In the genomic region with DNA sequence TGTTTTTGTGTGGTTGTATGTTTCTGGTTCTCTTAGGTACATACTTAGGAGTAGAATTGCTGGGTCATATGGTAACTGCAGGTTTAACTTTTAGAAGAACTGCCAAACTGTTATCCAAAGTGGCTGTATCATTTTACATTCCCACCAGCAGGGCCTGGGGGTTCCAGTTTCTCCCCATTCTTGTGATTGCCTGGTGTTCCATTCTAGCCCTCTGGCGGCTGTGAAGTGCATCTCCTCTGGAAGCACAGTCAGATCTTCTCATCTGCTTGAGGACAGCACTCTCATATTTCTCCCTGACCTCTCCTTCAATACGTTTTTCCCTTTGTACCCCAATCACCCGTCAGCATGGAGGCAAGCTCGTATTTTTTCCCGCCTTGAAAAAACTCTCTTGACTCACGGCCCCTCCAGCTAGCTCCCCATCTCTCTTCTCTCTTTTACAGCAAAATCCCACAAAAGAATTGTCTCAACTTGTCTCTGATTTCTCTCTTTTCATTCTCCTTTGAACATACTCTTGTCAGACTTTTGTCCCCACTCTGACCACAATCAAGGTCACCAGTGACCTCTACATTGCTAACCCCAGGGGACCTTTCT, we compare ENCODE assay signal across 1 cellular context.
A peak's percentile ranks its signal among the peaks of the same experiment; 100 is the strongest.
TF ChIP-seq lines count a peak whose summit lies in the region.

No MANE protein-coding gene starts in this region.

TF ChIP-seq in K562, 482 proteins besides CTCF, POLR2A, EP300 and RAD21 (continued from another document):
- 0 out of 2 replicates have a peak, but pooled peaks have one; percentile 8 for TF ChIP-seq NKRF (IDR thresholded peaks at IDR 0.05; ENCODE audit: borderline replicate concordance)
- TF ChIP-seq RCOR1 (IDR thresholded peaks at IDR 0.05; ENCODE audit: borderline replicate concordance in 1 of 2, low read depth in 2 of 2, low read length in 2 of 2) = no peak
- TF ChIP-seq ARID3A (IDR thresholded peaks at IDR 0.05; ENCODE audit: borderline replicate concordance, low read depth, low read length) = no peak
- TF ChIP-seq CBX3 (IDR thresholded peaks at IDR 0.05; ENCODE audit: borderline replicate concordance in 1 of 2, low read length in 2 of 2) = peak in 1 of 2 experiments; percentile 39; a peak in 1 of 3 replicates
- TF ChIP-seq, protein P1, sequence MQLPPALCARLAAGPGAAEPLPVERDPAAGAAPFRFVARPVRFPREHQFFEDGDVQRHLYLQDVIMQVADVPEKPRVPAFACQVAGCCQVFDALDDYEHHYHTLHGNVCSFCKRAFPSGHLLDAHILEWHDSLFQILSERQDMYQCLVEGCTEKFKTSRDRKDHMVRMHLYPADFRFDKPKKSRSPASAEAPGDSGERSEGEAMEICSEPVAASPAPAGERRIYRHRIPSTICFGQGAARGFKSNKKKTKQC (CRISPR knock-in tag; IDR thresholded peaks at IDR 0.05) = no peak
- peak; percentile 62 to 97; a peak in 3 of 4 replicates for TF ChIP-seq TEAD1 (CRISPR knock-in tag; IDR thresholded peaks at IDR 0.05)
- no peak for TF ChIP-seq NFIX (CRISPR knock-in tag; IDR thresholded peaks at IDR 0.05; ENCODE audit: low read depth)
- peak; percentile 65 for TF ChIP-seq CTCFL (IDR thresholded peaks at IDR 0.05; ENCODE audit: borderline replicate concordance, insufficient read depth, low read depth, low read length, poor library complexity, severe bottlenecking)
- TF ChIP-seq SMC3 (conservative IDR thresholded peaks at IDR 0.05; ENCODE audit: insufficient read depth, low read depth, low read length) = peak; percentile 50; the same call in 1 of the 2 replicates
- TF ChIP-seq OTX1 (CRISPR knock-in tag; IDR thresholded peaks at IDR 0.05) = peak; percentile 47; the same call in 1 of the 2 replicates
- TF ChIP-seq BHLHE40 (IDR thresholded peaks at IDR 0.05; ENCODE audit: low read length) = 0 out of 2 replicates have a peak, but pooled peaks have one; percentile 4
- no peak for TF ChIP-seq ZFX (CRISPR knock-in tag; IDR thresholded peaks at IDR 0.05)
- TF ChIP-seq FOXJ2 (tag; IDR thresholded peaks at IDR 0.05) = 0 out of 2 replicates have a peak, but pooled peaks have one; percentile 38
- TF ChIP-seq TEAD2 (tag; IDR thresholded peaks at IDR 0.05) = peak; percentile 93
- 0 out of 2 replicates have a peak, but pooled peaks have one; percentile 9 for TF ChIP-seq ZBTB40 (IDR thresholded peaks at IDR 0.05)
- TF ChIP-seq ZBTB40 (CRISPR knock-in tag; IDR thresholded peaks at IDR 0.05) = no peak
- TF ChIP-seq L3MBTL2 (IDR thresholded peaks at IDR 0.05) = 0 out of 2 replicates have a peak, but pooled peaks have one; percentile 7
- 0 out of 2 replicates have a peak, but pooled peaks have one; percentile 56 for TF ChIP-seq PREB (CRISPR knock-in tag; IDR thresholded peaks at IDR 0.05)
- TF ChIP-seq BCOR (IDR thresholded peaks at IDR 0.05) = 0 out of 2 replicates have a peak, but pooled peaks have one; percentile 34
- no peak for TF ChIP-seq FOXO4 (CRISPR knock-in tag; IDR thresholded peaks at IDR 0.05)
- TF ChIP-seq ATF1 (CRISPR knock-in tag; IDR thresholded peaks at IDR 0.05) = no peak
- TF ChIP-seq ATF1 (tag; IDR thresholded peaks at IDR 0.05) = 0 out of 2 replicates have a peak, but pooled peaks have one; percentile 13
- no peak for TF ChIP-seq SETDB1 (IDR thresholded peaks at IDR 0.05; ENCODE audit: low read length)
- TF ChIP-seq TEAD4 (IDR thresholded peaks at IDR 0.05; ENCODE audit: low read length) = peak; percentile 59; the same call in 1 of the 2 replicates
- TF ChIP-seq TEAD4 (CRISPR knock-in tag; IDR thresholded peaks at IDR 0.05; ENCODE audit: borderline replicate concordance) = no peak
- TF ChIP-seq CREM (IDR thresholded peaks at IDR 0.05; ENCODE audit: low read depth) = no peak
- TF ChIP-seq DEAF1 (CRISPR knock-in tag; IDR thresholded peaks at IDR 0.05) = no peak
